12 cellular contexts compared by ENCODE assay signal in the genomic region with DNA sequence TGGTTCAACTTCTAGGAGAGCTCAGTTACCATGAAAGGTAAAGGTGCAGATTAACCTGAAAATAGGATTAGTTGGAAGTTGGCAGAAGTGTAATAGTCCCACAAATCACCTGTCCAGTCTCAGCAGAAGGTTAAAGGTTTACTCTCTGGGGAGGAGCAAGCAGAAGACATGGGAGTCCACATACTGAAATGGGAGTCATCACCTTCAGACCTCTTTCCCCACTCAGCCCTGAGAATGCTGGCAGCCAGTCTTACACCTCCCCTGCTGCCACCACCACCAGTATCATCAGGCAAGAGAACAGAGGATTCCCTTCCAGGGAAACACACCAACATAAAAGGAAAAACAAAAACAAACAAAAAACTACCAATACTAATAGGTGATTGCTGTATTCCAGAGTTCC. TPM values are rescaled to one million over a fixed set of nuclear protein-coding genes. Genes with fewer than 3 reads are reported as not detected.
DNase-seq lines count a peak whose midpoint lies in the region; ATAC-seq and TF ChIP-seq lines count a peak whose summit lies in the region.
"Had no signal": no experiment of that assay in that cellular context is flagged by ENCODE, and none has a peak within 500 bp of the region (broad histone marks: within the 10 kb centered on the region; RNA-seq: fewer than 3 reads in every experiment).

No MANE protein-coding gene starts in this region.

- peak; percentile 12 for ATAC-seq in left lung
- ATAC-seq in HG03280 (IDR thresholded peaks at IDR 0.05; ENCODE audit: unreplicated experiment) = no peak
- no peak for ATAC-seq in GM21619 (IDR thresholded peaks at IDR 0.05; ENCODE audit: unreplicated experiment)
- ATAC-seq in HG03354 (IDR thresholded peaks at IDR 0.05; ENCODE audit: poor library complexity, severe bottlenecking, unreplicated experiment) = no peak

- no peak overlapping the region for H3K27ac ChIP-seq in left lung
- H3K27ac ChIP-seq: GM23248, SJSA1 had no signal

- H3K36me3 ChIP-seq in left lung = no peaks in the 10 kb centered on the region
- H3K36me3 ChIP-seq: SJSA1 had no signal

- intact Hi-C loops in left lung (cut with DNase I) = no loop called here

- H3K9me3 ChIP-seq in left lung = no peaks in the 10 kb centered on the region
- H3K9me3 ChIP-seq: SJSA1 had no signal

- no peaks in the 10 kb centered on the region for H3K27me3 ChIP-seq in left lung
- H3K27me3 ChIP-seq: SJSA1 had no signal

- DNase-seq in EH (ENCODE audit: low read depth) (peak; percentile 26), LHCN-M2 (ENCODE audit: low read depth) (peak; percentile 39), amniotic epithelial cell (ENCODE audit: low read depth) (peak; percentile 62), left lung (no peak)
- DNase-seq: ACHN, HCEC 1CT had no signal

- no peak overlapping the region for H3K4me3 ChIP-seq in left lung
- H3K4me3 ChIP-seq: GM23248, SJSA1 had no signal

- TF ChIP-seq CTCF in left lung (IDR thresholded peaks at IDR 0.05) = no peak

- peaks cover 13 to 48% of the 10 kb centered on the region in 2 donors for H3K4me1 ChIP-seq in left lung

RNA-seq across cellular contexts. Expression of a gene that starts 13.8 kb away (rescaled TPM):
- not detected in 2 replicates for total RNA-seq in LHCN-M2 (2014; rRNA removed)
- polyA plus RNA-seq in LHCN-M2 (2012) = not detected
- total RNA-seq in left lung = under 1 TPM; 0.08 to 0.15 TPM
- total RNA-seq: GM23248; SJSA1; T-helper 2 cell treated with Interferon-gamma antibody and Interleukin-4, amounts not matched to agents 100 ng/mL and 5 ng/mL, for 36 hours had no signal
- polyA plus RNA-seq: GM23248 had no signal

RNA-seq across cellular contexts. Expression of a gene that starts 48.2 kb away (rescaled TPM):
- total RNA-seq in LHCN-M2 (2014; rRNA removed) (not detected in 2 replicates), left lung (100 to 1,000 TPM in 1 of 2 donors, 10 to 100 TPM in 1; 63.2 to 100 TPM)
- not detected for polyA plus RNA-seq in LHCN-M2 (2012)
- total RNA-seq: GM23248; SJSA1; T-helper 2 cell treated with Interferon-gamma antibody and Interleukin-4, amounts not matched to agents 100 ng/mL and 5 ng/mL, for 36 hours had no signal
- polyA plus RNA-seq: GM23248 had no signal

Comparison
In these comparisons a context has a peak if more than half of its experiments do, and no peak if none do; other contexts are left out.
1. DNase-seq: peak in EH (single experiment), LHCN-M2 (single experiment) and amniotic epithelial cell (single experiment); none in left lung (0 of 2).
2. RNA of a gene that starts 48.2 kb away (total RNA-seq): 63.2 to 100 TPM in left lung; not detected in LHCN-M2; every median in the first group is over 10 times any median in the second.